1 cellular context compared by ENCODE assay signal in the genomic region with DNA sequence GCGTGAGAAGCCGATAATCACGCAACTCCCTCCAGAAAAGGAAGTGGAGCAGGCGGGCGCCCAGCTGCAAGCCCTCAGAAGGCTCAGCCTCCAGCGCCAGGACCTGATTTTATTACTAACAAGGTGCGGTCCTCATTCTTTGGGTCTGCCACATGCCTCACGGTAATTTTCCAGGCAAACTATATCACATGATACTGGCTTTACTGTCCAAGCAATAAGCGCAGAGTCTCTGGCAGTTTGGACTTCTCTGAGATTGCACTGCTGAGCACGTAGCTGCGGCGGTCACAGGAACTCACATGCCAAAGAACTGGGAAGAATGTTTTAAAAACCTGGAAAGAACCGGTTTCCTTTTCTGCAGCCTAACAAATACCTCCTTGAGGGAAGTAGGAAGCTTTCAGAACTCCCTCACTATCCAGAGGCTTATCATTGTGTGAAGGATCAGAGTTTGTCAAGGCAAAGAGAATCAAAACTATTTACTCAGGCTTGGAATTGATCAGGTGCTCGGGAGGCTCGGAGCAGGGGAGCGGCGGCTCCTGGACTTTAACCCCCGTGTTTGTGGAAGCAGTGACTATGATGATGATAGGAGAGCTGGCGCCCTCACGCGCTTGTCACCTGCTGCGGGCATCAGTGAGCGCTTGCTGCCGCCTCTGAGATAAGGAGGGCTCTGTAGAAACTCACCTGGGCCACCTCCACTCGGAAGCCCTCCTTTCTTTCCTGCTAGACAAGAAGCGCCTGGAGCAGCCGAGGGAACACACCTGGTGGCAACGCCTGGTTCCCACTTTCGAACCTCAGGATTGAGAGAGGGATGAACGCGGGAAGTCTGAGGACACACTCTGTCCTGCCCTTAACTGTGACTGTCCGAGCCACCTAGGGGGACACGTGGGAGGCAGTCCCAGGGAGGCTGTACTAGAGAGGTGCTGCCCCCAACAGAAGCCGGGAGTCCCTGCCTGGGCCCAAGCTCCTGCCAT.
A peak's percentile ranks its signal among the peaks of the same experiment; 100 is the strongest.
TF ChIP-seq lines count a peak whose summit lies in the region.

No MANE protein-coding gene starts in this region.

TF ChIP-seq in HepG2, 621 proteins besides CTCF, POLR2A, EP300 and RAD21 (continued from another document and continues in another):
- TF ChIP-seq, protein P1, sequence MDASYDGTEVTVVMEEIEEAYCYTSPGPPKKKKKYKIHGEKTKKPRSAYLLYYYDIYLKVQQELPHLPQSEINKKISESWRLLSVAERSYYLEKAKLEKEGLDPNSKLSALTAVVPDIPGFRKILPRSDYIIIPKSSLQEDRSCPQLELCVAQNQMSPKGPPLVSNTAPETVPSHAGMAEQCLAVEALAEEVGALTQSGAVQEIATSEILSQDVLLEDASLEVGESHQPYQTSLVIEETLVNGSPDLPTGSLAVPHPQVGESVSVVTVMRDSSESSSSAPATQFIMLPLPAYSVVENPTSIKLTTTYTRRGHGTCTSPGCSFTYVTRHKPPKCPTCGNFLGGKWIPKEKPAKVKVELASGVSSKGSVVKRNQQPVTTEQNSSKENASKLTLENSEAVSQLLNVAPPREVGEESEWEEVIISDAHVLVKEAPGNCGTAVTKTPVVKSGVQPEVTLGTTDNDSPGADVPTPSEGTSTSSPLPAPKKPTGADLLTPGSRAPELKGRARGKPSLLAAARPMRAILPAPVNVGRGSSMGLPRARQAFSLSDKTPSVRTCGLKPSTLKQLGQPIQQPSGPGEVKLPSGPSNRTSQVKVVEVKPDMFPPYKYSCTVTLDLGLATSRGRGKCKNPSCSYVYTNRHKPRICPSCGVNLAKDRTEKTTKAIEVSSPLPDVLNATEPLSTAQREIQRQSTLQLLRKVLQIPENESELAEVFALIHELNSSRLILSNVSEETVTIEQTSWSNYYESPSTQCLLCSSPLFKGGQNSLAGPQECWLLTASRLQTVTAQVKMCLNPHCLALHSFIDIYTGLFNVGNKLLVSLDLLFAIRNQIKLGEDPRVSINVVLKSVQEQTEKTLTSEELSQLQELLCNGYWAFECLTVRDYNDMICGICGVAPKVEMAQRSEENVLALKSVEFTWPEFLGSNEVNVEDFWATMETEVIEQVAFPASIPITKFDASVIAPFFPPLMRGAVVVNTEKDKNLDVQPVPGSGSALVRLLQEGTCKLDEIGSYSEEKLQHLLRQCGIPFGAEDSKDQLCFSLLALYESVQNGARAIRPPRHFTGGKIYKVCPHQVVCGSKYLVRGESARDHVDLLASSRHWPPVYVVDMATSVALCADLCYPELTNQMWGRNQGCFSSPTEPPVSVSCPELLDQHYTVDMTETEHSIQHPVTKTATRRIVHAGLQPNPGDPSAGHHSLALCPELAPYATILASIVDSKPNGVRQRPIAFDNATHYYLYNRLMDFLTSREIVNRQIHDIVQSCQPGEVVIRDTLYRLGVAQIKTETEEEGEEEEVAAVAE (CRISPR knock-in tag; IDR thresholded peaks at IDR 0.05; ENCODE audit: borderline replicate concordance): 0 out of 2 replicates have a peak, but pooled peaks have one; percentile 54
- 0 out of 2 replicates have a peak, but pooled peaks have one; percentile 1 for TF ChIP-seq ZFY (CRISPR knock-in tag; IDR thresholded peaks at IDR 0.05)
- TF ChIP-seq ZNF337 (CRISPR knock-in tag; IDR thresholded peaks at IDR 0.05; ENCODE audit: borderline replicate concordance, low read depth): no peak
- peak; percentile 98 for TF ChIP-seq ASH2L (IDR thresholded peaks at IDR 0.05; ENCODE audit: insufficient read length, low read depth, low read length)
- TF ChIP-seq, protein P2, sequence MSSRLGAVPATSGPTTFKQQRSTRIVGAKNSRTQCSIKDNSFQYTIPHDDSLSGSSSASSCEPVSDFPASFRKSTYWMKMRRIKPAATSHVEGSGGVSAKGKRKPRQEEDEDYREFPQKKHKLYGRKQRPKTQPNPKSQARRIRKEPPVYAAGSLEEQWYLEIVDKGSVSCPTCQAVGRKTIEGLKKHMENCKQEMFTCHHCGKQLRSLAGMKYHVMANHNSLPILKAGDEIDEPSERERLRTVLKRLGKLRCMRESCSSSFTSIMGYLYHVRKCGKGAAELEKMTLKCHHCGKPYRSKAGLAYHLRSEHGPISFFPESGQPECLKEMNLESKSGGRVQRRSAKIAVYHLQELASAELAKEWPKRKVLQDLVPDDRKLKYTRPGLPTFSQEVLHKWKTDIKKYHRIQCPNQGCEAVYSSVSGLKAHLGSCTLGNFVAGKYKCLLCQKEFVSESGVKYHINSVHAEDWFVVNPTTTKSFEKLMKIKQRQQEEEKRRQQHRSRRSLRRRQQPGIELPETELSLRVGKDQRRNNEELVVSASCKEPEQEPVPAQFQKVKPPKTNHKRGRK (CRISPR knock-in tag; IDR thresholded peaks at IDR 0.05): no peak
- TF ChIP-seq FOXM1 (CRISPR knock-in tag; IDR thresholded peaks at IDR 0.05): no peak
- TF ChIP-seq TAF15 (IDR thresholded peaks at IDR 0.05; ENCODE audit: low read depth, low read length, poor library complexity, severe bottlenecking): no peak
- TF ChIP-seq, protein P3, sequence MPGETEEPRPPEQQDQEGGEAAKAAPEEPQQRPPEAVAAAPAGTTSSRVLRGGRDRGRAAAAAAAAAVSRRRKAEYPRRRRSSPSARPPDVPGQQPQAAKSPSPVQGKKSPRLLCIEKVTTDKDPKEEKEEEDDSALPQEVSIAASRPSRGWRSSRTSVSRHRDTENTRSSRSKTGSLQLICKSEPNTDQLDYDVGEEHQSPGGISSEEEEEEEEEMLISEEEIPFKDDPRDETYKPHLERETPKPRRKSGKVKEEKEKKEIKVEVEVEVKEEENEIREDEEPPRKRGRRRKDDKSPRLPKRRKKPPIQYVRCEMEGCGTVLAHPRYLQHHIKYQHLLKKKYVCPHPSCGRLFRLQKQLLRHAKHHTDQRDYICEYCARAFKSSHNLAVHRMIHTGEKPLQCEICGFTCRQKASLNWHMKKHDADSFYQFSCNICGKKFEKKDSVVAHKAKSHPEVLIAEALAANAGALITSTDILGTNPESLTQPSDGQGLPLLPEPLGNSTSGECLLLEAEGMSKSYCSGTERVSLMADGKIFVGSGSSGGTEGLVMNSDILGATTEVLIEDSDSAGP (CRISPR knock-in tag; IDR thresholded peaks at IDR 0.05; ENCODE audit: borderline replicate concordance): peak; percentile 58; the same call in 1 of the 2 replicates
- TF ChIP-seq ZNF430 (CRISPR knock-in tag; IDR thresholded peaks at IDR 0.05): peak; percentile 44; the same call in 1 of the 2 replicates
- TF ChIP-seq, protein P4, sequence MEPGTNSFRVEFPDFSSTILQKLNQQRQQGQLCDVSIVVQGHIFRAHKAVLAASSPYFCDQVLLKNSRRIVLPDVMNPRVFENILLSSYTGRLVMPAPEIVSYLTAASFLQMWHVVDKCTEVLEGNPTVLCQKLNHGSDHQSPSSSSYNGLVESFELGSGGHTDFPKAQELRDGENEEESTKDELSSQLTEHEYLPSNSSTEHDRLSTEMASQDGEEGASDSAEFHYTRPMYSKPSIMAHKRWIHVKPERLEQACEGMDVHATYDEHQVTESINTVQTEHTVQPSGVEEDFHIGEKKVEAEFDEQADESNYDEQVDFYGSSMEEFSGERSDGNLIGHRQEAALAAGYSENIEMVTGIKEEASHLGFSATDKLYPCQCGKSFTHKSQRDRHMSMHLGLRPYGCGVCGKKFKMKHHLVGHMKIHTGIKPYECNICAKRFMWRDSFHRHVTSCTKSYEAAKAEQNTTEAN (CRISPR knock-in tag; conservative IDR thresholded peaks at IDR 0.05): no peak
- no peak for TF ChIP-seq ZNF841 (CRISPR knock-in tag; IDR thresholded peaks at IDR 0.05; ENCODE audit: borderline replicate concordance)
- TF ChIP-seq ZNF616 (CRISPR knock-in tag; IDR thresholded peaks at IDR 0.05; ENCODE audit: low read depth): no peak
- TF ChIP-seq FOSL1 (CRISPR knock-in tag; IDR thresholded peaks at IDR 0.05; ENCODE audit: borderline replicate concordance): no peak
- peak; percentile 89 for TF ChIP-seq SOX5 (CRISPR knock-in tag; IDR thresholded peaks at IDR 0.05; ENCODE audit: borderline replicate concordance)
- no peak for TF ChIP-seq ZNF383 (CRISPR knock-in tag; IDR thresholded peaks at IDR 0.05; ENCODE audit: borderline replicate concordance)
- no peak for TF ChIP-seq ZNF749 (CRISPR knock-in tag; IDR thresholded peaks at IDR 0.05; ENCODE audit: borderline replicate concordance)
- no peak for TF ChIP-seq NPAS2 (CRISPR knock-in tag; IDR thresholded peaks at IDR 0.05; ENCODE audit: borderline replicate concordance)
- TF ChIP-seq, protein P5, sequence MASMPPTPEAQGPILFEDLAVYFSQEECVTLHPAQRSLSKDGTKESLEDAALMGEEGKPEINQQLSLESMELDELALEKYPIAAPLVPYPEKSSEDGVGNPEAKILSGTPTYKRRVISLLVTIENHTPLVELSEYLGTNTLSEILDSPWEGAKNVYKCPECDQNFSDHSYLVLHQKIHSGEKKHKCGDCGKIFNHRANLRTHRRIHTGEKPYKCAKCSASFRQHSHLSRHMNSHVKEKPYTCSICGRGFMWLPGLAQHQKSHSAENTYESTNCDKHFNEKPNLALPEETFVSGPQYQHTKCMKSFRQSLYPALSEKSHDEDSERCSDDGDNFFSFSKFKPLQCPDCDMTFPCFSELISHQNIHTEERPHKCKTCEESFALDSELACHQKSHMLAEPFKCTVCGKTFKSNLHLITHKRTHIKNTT (CRISPR knock-in tag; IDR thresholded peaks at IDR 0.05): no peak
- no peak for TF ChIP-seq ZNF354B (CRISPR knock-in tag; IDR thresholded peaks at IDR 0.05)
- TF ChIP-seq GATAD1 (CRISPR knock-in tag; IDR thresholded peaks at IDR 0.05): no peak; the same call in 1 of the 2 replicates
- TF ChIP-seq CBX1 (IDR thresholded peaks at IDR 0.05; ENCODE audit: low read depth): no peak
- no peak for TF ChIP-seq ESRRA (CRISPR knock-in tag; IDR thresholded peaks at IDR 0.05; ENCODE audit: low read depth)
- TF ChIP-seq, protein P6, sequence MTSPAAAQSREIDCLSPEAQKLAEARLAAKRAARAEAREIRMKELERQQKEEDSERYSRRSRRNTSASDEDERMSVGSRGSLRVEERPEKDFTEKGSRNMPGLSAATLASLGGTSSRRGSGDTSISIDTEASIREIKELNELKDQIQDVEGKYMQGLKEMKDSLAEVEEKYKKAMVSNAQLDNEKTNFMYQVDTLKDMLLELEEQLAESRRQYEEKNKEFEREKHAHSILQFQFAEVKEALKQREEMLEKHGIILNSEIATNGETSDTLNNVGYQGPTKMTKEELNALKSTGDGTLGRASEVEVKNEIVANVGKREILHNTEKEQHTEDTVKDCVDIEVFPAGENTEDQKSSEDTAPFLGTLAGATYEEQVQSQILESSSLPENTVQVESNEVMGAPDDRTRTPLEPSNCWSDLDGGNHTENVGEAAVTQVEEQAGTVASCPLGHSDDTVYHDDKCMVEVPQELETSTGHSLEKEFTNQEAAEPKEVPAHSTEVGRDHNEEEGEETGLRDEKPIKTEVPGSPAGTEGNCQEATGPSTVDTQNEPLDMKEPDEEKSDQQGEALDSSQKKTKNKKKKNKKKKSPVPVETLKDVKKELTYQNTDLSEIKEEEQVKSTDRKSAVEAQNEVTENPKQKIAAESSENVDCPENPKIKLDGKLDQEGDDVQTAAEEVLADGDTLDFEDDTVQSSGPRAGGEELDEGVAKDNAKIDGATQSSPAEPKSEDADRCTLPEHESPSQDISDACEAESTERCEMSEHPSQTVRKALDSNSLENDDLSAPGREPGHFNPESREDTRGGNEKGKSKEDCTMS (CRISPR knock-in tag; conservative IDR thresholded peaks at IDR 0.05): no peak
- TF ChIP-seq TCF7L2 (IDR thresholded peaks at IDR 0.05; ENCODE audit: low read depth, low read length): no peak
- no peak for TF ChIP-seq TCF12 (IDR thresholded peaks at IDR 0.05)
- TF ChIP-seq TCF12 (CRISPR knock-in tag; IDR thresholded peaks at IDR 0.05): peak; percentile 77; the same call in 1 of the 2 replicates
- TF ChIP-seq, protein P7, sequence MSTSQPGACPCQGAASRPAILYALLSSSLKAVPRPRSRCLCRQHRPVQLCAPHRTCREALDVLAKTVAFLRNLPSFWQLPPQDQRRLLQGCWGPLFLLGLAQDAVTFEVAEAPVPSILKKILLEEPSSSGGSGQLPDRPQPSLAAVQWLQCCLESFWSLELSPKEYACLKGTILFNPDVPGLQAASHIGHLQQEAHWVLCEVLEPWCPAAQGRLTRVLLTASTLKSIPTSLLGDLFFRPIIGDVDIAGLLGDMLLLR (CRISPR knock-in tag; IDR thresholded peaks at IDR 0.05): 0 out of 2 replicates have a peak, but pooled peaks have one; percentile 24
- peak; percentile 4; the same call in 1 of the 2 replicates for TF ChIP-seq TAF1 (CRISPR knock-in tag; IDR thresholded peaks at IDR 0.05)
- TF ChIP-seq, protein P8, sequence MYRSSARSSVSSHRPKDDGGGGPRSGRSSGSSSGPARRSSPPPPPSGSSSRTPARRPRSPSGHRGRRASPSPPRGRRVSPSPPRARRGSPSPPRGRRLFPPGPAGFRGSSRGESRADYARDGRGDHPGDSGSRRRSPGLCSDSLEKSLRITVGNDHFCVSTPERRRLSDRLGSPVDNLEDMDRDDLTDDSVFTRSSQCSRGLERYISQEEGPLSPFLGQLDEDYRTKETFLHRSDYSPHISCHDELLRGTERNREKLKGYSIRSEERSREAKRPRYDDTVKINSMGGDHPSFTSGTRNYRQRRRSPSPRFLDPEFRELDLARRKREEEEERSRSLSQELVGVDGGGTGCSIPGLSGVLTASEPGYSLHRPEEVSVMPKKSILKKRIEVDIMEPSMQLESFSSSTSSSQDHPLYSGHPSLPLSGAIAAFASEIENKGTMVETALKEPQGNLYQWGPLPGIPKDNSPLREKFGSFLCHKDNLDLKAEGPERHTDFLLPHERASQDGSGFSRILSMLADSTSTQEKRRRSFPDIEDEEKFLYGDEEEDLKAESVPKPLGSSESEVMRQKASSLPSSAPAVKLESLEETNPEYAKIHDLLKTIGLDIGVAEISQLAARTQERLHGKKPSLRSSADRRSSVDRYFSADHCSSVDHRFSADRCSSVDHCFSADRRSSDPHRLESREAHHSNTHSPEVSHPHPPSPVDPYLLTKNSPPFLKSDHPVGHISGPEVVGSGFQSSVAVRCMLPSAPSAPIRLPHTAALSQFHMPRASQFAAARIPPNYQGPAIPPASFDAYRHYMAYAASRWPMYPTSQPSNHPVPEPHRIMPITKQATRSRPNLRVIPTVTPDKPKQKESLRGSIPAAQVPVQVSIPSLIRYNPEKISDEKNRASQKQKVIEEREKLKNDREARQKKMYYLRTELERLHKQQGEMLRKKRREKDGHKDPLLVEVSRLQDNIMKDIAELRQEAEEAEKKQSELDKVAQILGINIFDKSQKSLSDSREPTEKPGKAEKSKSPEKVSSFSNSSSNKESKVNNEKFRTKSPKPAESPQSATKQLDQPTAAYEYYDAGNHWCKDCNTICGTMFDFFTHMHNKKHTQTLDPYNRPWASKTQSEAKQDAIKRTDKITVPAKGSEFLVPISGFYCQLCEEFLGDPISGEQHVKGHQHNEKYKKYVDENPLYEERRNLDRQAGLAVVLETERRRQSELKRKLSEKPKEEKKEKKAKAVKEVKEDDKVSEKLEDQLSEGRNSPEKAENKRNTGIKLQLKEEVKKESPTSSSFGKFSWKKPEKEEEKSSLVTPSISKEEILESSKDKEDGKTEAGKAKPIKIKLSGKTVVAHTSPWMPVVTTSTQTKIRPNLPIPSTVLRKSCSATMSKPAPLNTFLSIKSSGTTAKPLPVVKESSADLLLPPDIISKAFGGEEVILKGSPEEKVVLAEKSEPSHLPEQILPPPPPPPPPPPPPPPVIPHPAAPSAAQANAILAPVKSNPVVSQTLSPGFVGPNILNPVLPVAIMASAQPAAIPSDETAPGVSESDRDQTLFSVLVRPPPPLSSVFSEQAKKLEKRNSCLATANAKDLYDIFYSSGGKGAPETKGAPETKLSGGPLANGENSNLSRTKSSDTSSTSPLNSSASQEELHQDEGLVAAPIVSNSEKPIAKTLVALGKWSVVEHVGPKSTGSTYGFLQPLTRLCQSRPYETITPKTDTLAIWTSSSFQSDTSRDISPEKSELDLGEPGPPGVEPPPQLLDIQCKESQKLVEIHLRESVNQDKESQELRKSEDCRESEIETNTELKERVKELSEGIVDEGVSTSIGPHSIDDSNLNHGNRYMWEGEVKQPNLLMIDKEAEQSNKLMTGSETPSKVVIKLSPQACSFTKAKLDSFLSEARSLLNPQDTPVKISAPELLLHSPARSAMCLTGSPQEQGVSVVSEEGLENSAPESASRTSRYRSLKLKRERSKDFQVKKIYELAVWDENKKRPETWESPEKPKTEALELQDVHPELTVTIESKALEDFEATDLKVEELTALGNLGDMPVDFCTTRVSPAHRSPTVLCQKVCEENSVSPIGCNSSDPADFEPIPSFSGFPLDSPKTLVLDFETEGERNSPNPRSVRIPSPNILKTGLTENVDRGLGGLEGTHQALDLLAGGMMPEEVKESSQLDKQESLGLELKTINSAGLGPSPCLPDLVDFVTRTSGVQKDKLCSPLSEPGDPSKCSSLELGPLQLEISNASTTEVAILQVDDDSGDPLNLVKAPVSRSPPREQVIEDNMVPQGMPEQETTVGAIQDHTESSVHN (CRISPR knock-in tag; IDR thresholded peaks at IDR 0.05): no peak
